24 cellular contexts compared by ENCODE assay signal in the genomic region with DNA sequence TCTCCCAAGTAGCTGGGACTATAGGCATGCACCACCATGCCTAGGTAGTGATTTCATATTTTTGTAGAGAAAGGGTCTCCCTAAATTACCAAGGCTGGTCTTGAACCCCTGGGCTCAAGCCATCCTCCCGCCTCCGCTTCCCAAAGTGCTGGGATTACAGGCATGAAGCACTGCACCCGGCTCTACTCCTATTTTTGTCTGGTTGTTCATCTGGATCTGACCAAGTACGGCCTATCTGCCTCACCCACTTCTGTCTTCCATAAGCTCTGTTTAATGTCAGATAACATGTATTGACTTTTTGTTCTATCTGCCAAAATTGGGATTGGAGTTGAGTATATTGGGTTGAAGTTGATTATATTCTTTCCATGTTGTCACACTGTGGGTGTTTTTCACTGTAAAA.
"Had no signal": no experiment of that assay in that cellular context is flagged by ENCODE, and none has a peak within 500 bp of the region (broad histone marks: within the 10 kb centered on the region; RNA-seq: fewer than 3 reads in every experiment).

No MANE protein-coding gene starts in this region.

- DNase-seq: Karpas-422, KG1, MG63, NCI-H1092, NCI-H1105 treated with DMSO at 0.1 percent for 48 hours, NCI-H1417 treated with DMSO at 0.1 percent for 48 hours, NCI-H146, NCI-H187, NCI-H2029, NCI-H2081 treated with DMSO at 0.1 percent for 48 hours, NCI-H2171, NCI-H226, NCI-H446, NCI-H510A, NCI-H524 treated with DMSO at 0.1 percent for 48 hours, NCI-H69, NCI-H774, PC-3, SHP77 treated with DMSO at 0.1 percent for 48 hours, SJCRH30 had no signal

- H3K4me1 ChIP-seq: SJCRH30 had no signal

- H3K27me3 ChIP-seq: MG63, SJCRH30 had no signal

- H3K9me3 ChIP-seq: MG63, SJCRH30 had no signal

- H3K36me3 ChIP-seq: MG63, SJCRH30 had no signal

- H3K4me3 ChIP-seq: MG63, SJCRH30 had no signal

- ATAC-seq: HepG2, Panc1, PC-3, SK-N-SH treated with all-trans-retinoic acid at 6 μM for 48 hours had no signal

- H3K27ac ChIP-seq: RWPE1, SJCRH30 had no signal
